Comparison of ENCODE assay signal across 8 cellular contexts in the genomic region with DNA sequence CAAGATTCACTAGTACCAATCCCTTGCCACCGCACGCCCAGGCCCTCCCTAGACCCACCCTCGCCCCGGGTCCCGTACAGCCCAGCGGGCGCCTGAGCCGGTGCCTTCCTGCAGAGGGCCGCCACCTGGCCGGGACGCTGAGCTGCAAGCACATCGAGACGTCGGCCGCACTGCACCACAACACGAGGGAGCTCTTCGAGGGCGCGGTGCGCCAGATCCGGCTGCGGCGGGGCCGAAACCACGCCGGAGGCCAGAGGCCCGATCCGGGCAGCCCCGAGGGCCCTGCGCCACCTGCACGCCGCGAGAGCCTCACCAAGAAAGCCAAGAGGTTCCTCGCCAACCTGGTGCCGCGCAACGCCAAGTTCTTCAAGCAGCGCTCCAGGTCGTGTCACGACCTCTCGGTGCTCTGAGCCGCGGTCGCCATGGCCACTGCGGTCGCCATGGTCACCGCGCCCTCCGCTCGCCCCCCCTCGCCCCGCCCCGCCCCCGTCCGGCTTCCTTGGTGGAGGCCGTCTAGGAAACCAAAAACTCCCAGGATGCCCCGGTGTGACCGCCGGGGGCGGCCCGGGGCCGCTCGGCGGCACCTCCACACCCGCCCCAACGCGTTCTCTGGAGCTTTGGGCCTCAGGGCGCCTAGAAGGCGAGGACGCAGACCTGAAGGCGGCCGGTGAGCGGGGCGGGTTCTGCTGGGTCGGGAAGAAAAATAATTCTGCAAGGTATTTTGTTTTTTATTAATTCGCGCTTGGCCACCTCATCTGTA. TPM values are rescaled to one million over a fixed set of nuclear protein-coding genes. Genes with fewer than 3 reads are reported as not detected.
DNase-seq lines count a peak whose midpoint lies in the region; ATAC-seq and TF ChIP-seq lines count a peak whose summit lies in the region.

No MANE protein-coding gene starts in this region.

- H3K4me3 Mint-ChIP-seq in activated CD8-positive, alpha-beta T cell treated with anti-CD3 and anti-CD28 coated beads for 36 hours = peak overlapping the region; percentile 70

- H3K4me1 Mint-ChIP-seq in activated CD8-positive, alpha-beta T cell treated with anti-CD3 and anti-CD28 coated beads for 36 hours (ENCODE audit: low read depth) = peaks cover 38% of the 10 kb centered on the region

- no peaks in the 10 kb centered on the region for H3K9me3 ChIP-seq in muscle layer of colon (ENCODE audit: low read length)

- peak overlapping the region; percentile 50 for H3K9ac ChIP-seq in muscle layer of colon (ENCODE audit: low read length)

- H3K36me3 Mint-ChIP-seq in activated CD8-positive, alpha-beta T cell treated with anti-CD3 and anti-CD28 coated beads for 36 hours (ENCODE audit: low read depth) = peaks cover 1% of the 10 kb centered on the region

- H3K9me3 Mint-ChIP-seq in activated CD8-positive, alpha-beta T cell treated with anti-CD3 and anti-CD28 coated beads for 36 hours = no peaks in the 10 kb centered on the region

- POLR2A ChIA-PET in activated CD8-positive, alpha-beta T cell treated with anti-CD3 and anti-CD28 coated beads for 36 hours (lab: Charles Lee) = interaction anchor here (0.6 to 2.3 kb wide), 6 partner anchors 8 to 120 kb away, joined by 3 to 7 read pairs (median 4); a partner anchor contains a TSS

- TF ChIP-seq CTCF in activated CD8-positive, alpha-beta T cell treated with anti-CD3 and anti-CD28 coated beads for 36 hours (IDR thresholded peaks at IDR 0.05) = peak; percentile 35

- no peaks in the 10 kb centered on the region for H3K27me3 ChIP-seq in muscle layer of colon (ENCODE audit: control insufficient read depth in 1 of 2, insufficient read depth in 2 of 2, low read length in 2 of 2)

- no peaks in the 10 kb centered on the region for H3K36me3 ChIP-seq in muscle layer of colon (ENCODE audit: insufficient read depth, low read length)

- ATAC-seq in HG02943 (IDR thresholded peaks at IDR 0.05; ENCODE audit: low read depth, unreplicated experiment) = peak; percentile 52
- ATAC-seq in activated CD8-positive, alpha-beta T cell treated with anti-CD3 and anti-CD28 coated beads for 36 hours = peak; percentile 71

- H3K27ac ChIP-seq in muscle layer of colon (ENCODE audit: low read depth, low read length) = peak overlapping the region; percentile 72

- peak; percentile 67 for TF ChIP-seq POLR2A in GM18526 (IDR thresholded peaks at IDR 0.05; ENCODE audit: extremely low read depth, insufficient read length)

- intact Hi-C loops in activated CD8-positive, alpha-beta T cell treated with anti-CD3 and anti-CD28 coated beads for 36 hours (cut with micrococcal nuclease) = no loop called here

- peaks cover 1% of the 10 kb centered on the region for H3K27me3 Mint-ChIP-seq in activated CD8-positive, alpha-beta T cell treated with anti-CD3 and anti-CD28 coated beads for 36 hours

- peak overlapping the region; percentile 73 to 87 for H3K4me3 ChIP-seq in muscle layer of colon (ENCODE audit: low read depth in 1 of 2, low read length in 2 of 2)

- peaks cover 22% of the 10 kb centered on the region for H3K4me1 ChIP-seq in muscle layer of colon (ENCODE audit: insufficient read depth, low read length)

- CTCF ChIA-PET in activated CD8-positive, alpha-beta T cell treated with anti-CD3 and anti-CD28 coated beads for 36 hours (lab: Charles Lee) = interaction anchor here (0.6 to 14.8 kb wide), 16 partner anchors 8 to 972 kb away, joined by 3 to 187 read pairs (median 4); a partner anchor contains a TSS

- DNase-seq in NCI-H2227 treated with DMSO at 0.1 percent for 48 hours (lab: John Stamatoyannopoulos, UW) (peak; percentile 52), epidermal melanocyte (ENCODE audit: insufficient read length, low spot score) (peak; percentile 80), A172 (ENCODE audit: low spot score) (no peak)
- peak; percentile 81 for DNase-seq in activated CD8-positive, alpha-beta T cell treated with anti-CD3 and anti-CD28 coated beads for 36 hours
- DNase-seq in stimulated activated CD8-positive, alpha-beta memory T cell treated with anti-CD3 and anti-CD28 coated beads, Interleukin-7, amount 100 ng/mL, for 48 hours (ENCODE audit: extremely low read depth in 1 of 2, low read depth in 1 of 2) = peak; percentile 56 to 59

- peak overlapping the region; percentile 77 for H3K27ac Mint-ChIP-seq in activated CD8-positive, alpha-beta T cell treated with anti-CD3 and anti-CD28 coated beads for 36 hours

RNA-seq across cellular contexts. Expression of a gene that starts 3.7 kb away (rescaled TPM):
- total RNA-seq in activated CD8-positive, alpha-beta T cell treated with anti-CD3 and anti-CD28 coated beads for 36 hours = under 1 TPM; 0.20 to 0.27 TPM
- total RNA-seq in A172 (2014; rRNA removed; shearing (Covaris generic)) = not detected in 2 replicates

RNA-seq across cellular contexts. Expression of a gene that starts 15.1 kb away (rescaled TPM):
- 10 to 100 TPM; 18.7 to 21.0 TPM for total RNA-seq in activated CD8-positive, alpha-beta T cell treated with anti-CD3 and anti-CD28 coated beads for 36 hours
- 28.7 and 38.7 TPM in 2 replicates for total RNA-seq in A172 (2014; rRNA removed; shearing (Covaris generic))

RNA-seq across cellular contexts. Expression of a gene that starts 32.3 kb away (rescaled TPM):
- total RNA-seq in activated CD8-positive, alpha-beta T cell treated with anti-CD3 and anti-CD28 coated beads for 36 hours = 10 to 100 TPM; 46.9 to 55.2 TPM
- 56.8 and 64.1 TPM in 2 replicates for total RNA-seq in A172 (2014; rRNA removed; shearing (Covaris generic))

RNA-seq across cellular contexts. Expression of a gene that starts 42.5 kb away (rescaled TPM):
- 100 to 1,000 TPM; 107 to 116 TPM for total RNA-seq in activated CD8-positive, alpha-beta T cell treated with anti-CD3 and anti-CD28 coated beads for 36 hours
- 38.6 and 181 TPM in 2 replicates for total RNA-seq in A172 (2014; rRNA removed; shearing (Covaris generic))

RNA-seq across cellular contexts. Expression of a gene that starts 50.3 kb away (rescaled TPM):
- total RNA-seq in activated CD8-positive, alpha-beta T cell treated with anti-CD3 and anti-CD28 coated beads for 36 hours = 1 to 10 TPM; 1.9 to 3.1 TPM
- total RNA-seq in A172 (2014; rRNA removed; shearing (Covaris generic)) = 82.4 and 92.9 TPM in 2 replicates
